1 cellular context compared by ENCODE assay signal in genomic region chr17:8870406-8871040, GRCh38.
TF ChIP-seq lines count a peak whose summit lies in the region.

No MANE protein-coding gene starts in this region.

TF ChIP-seq in SK-N-SH treated with all-trans-retinoic acid at 6 μM for 48 hours, 23 proteins besides CTCF, POLR2A, EP300 and RAD21 (continued from another document):
- TF ChIP-seq POU6F1 (CRISPR knock-in tag; IDR thresholded peaks at IDR 0.05; ENCODE audit: borderline replicate concordance, low read depth): no peak
- TF ChIP-seq BACH2 (CRISPR knock-in tag; IDR thresholded peaks at IDR 0.05; ENCODE audit: borderline replicate concordance): no peak
- TF ChIP-seq TOX (CRISPR knock-in tag; IDR thresholded peaks at IDR 0.05; ENCODE audit: borderline replicate concordance): no peak
- TF ChIP-seq RARB (CRISPR knock-in tag; IDR thresholded peaks at IDR 0.05): no peak
- no peak for TF ChIP-seq CSDC2 (CRISPR knock-in tag; IDR thresholded peaks at IDR 0.05)
- no peak for TF ChIP-seq SNAI2 (CRISPR knock-in tag; IDR thresholded peaks at IDR 0.05)
